In the genomic region with DNA sequence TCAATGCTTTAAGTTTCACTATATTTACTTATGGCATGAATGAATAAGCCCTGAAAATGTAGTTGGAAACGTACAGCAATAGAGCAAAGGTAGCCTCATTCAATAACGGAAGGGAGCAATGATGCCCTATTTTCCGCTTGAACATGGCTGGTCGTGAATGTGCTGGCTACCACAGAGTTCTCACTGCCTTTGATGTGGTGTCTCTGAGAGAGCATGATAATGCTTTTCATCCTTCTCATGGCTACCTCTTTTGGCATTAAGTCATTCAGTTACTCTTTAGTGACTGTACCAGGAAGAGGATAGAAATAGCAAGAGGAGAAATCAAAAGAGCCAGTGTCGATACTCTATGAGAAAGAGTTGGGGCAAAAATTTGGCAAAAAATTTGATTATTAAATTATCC, we compare ENCODE assay signal across 17 cellular contexts.
A peak's percentile ranks its signal among the peaks of the same experiment; 100 is the strongest.
DNase-seq lines count a peak whose midpoint lies in the region; ATAC-seq and TF ChIP-seq lines count a peak whose summit lies in the region.
"Had no signal": no experiment of that assay in that cellular context is flagged by ENCODE, and none has a peak within 500 bp of the region (broad histone marks: within the 10 kb centered on the region; RNA-seq: fewer than 3 reads in every experiment).

No MANE protein-coding gene starts in this region.

- CTCF ChIA-PET in HEK293T (lab: Yijun Ruan, JAX) = no interaction called here

- peaks cover 10% of the 10 kb centered on the region for H3K36me3 Mint-ChIP-seq in CD4-positive, CD25-positive, alpha-beta regulatory T cell
- H3K36me3 Mint-ChIP-seq in effector memory CD8-positive, alpha-beta T cell (ENCODE audit: insufficient read depth) = peaks cover 12% of the 10 kb centered on the region

- peak in 1 of 3 donors; percentile 57 for DNase-seq in CD4-positive, CD25-positive, alpha-beta regulatory T cell
- DNase-seq in activated CD4-positive, alpha-beta T cell treated with anti-CD3 and anti-CD28 coated beads, Interleukin-2, amount 50 U/mL, for 1 hour = peak; percentile 19
- peak in 2 of 3 experiments; percentile 54 to 56 for DNase-seq in effector memory CD8-positive, alpha-beta T cell
- no peak for DNase-seq in HK-2 (ENCODE audit: unreplicated experiment)
- DNase-seq in HEK293T (ENCODE audit: extremely low spot score) = no peak
- DNase-seq: effector CD8-positive, alpha-beta T cell; foreskin melanocyte; H7; NCI-H1048; NCI-H345; OCI-M1; substantia nigra had no signal

- no peaks in the 10 kb centered on the region for H3K9me3 ChIP-seq in CD4-positive, CD25-positive, alpha-beta regulatory T cell (ENCODE audit: control insufficient read depth in 2 of 2, low read length in 2 of 2)

- H3K4me1 Mint-ChIP-seq in CD4-positive, CD25-positive, alpha-beta regulatory T cell = peaks cover 24 to 35% (median 26%) of the 10 kb centered on the region in 4 donors
- peaks cover 26 to 43% of the 10 kb centered on the region in 2 donors for H3K4me1 Mint-ChIP-seq in effector memory CD8-positive, alpha-beta T cell (ENCODE audit: low read depth in 2 of 2)

- H3K4me1 ChIP-seq in CD4-positive, CD25-positive, alpha-beta regulatory T cell (ENCODE audit: control insufficient read depth, insufficient read depth, low read length, poor library complexity, severe bottlenecking) = peaks cover 18% of the 10 kb centered on the region

- peak overlapping the region in 2 of 4 donors; percentile 7 to 16 for H3K4me3 Mint-ChIP-seq in CD4-positive, CD25-positive, alpha-beta regulatory T cell
- peak overlapping the region; percentile 52 to 67 for H3K4me3 Mint-ChIP-seq in effector memory CD8-positive, alpha-beta T cell
- H3K4me3 Mint-ChIP-seq: B cell, brain had no signal

- ATAC-seq in CD4-positive, CD25-positive, alpha-beta regulatory T cell (ENCODE audit: low read depth in 2 of 2) = peak; percentile 40 to 69
- peak; percentile 60 for ATAC-seq in GM18870 (IDR thresholded peaks at IDR 0.05; ENCODE audit: unreplicated experiment)
- peak; percentile 93 for ATAC-seq in effector memory CD8-positive, alpha-beta T cell (replicated peaks)
- no peak for ATAC-seq in GM18502 (IDR thresholded peaks at IDR 0.05; ENCODE audit: poor library complexity, unreplicated experiment)
- ATAC-seq in GM18511 (IDR thresholded peaks at IDR 0.05; ENCODE audit: unreplicated experiment) = no peak

- H3K27me3 Mint-ChIP-seq in CD4-positive, CD25-positive, alpha-beta regulatory T cell = no peaks in the 10 kb centered on the region
- H3K27me3 Mint-ChIP-seq in effector memory CD8-positive, alpha-beta T cell = no peaks in the 10 kb centered on the region
- H3K27me3 Mint-ChIP-seq: B cell, brain had no signal

- POLR2A ChIA-PET in HEK293T (lab: Yijun Ruan, JAX) = no interaction called here

- no peaks in the 10 kb centered on the region for H3K36me3 ChIP-seq in CD4-positive, CD25-positive, alpha-beta regulatory T cell (ENCODE audit: control insufficient read depth, insufficient read depth, low read length)

- H3K27ac Mint-ChIP-seq in CD4-positive, CD25-positive, alpha-beta regulatory T cell = peak overlapping the region; percentile 1 to 67 (median 17)
- H3K27ac Mint-ChIP-seq in effector memory CD8-positive, alpha-beta T cell = peak overlapping the region; percentile 84 to 86
- H3K27ac Mint-ChIP-seq: B cell, brain had no signal

- H3K9me3 Mint-ChIP-seq in CD4-positive, CD25-positive, alpha-beta regulatory T cell = no peaks in the 10 kb centered on the region
- H3K9me3 Mint-ChIP-seq in effector memory CD8-positive, alpha-beta T cell = no peaks in the 10 kb centered on the region
- H3K9me3 Mint-ChIP-seq: brain had no signal

- H3K27ac ChIP-seq in CD4-positive, CD25-positive, alpha-beta regulatory T cell (ENCODE audit: insufficient read depth, low read length, poor library complexity, severe bottlenecking) = no peak overlapping the region

- no peaks in the 10 kb centered on the region for H3K27me3 ChIP-seq in CD4-positive, CD25-positive, alpha-beta regulatory T cell (ENCODE audit: control insufficient read depth, insufficient read depth, low read length)

- H3K4me3 ChIP-seq in CD4-positive, CD25-positive, alpha-beta regulatory T cell (ENCODE audit: low read depth, low read length) = peak overlapping the region; percentile 42

TF ChIP-seq in HEK293T, 16 proteins besides CTCF, POLR2A, EP300 and RAD21:
- TF ChIP-seq NFRKB (IDR thresholded peaks at IDR 0.05) (no peak), FOXM1 (IDR thresholded peaks at IDR 0.05; ENCODE audit: borderline replicate concordance) (no peak), FOXA1 (IDR thresholded peaks at IDR 0.05) (no peak), ARNT (IDR thresholded peaks at IDR 0.05) (no peak), FOXK2 (IDR thresholded peaks at IDR 0.05) (no peak), ELF4 (IDR thresholded peaks at IDR 0.05) (no peak)

Comparison
In these comparisons a context has a peak if more than half of its experiments do, and no peak if none do; other contexts are left out.
1. ATAC-seq: peak in CD4-positive, CD25-positive, alpha-beta regulatory T cell (2 of 2), GM18870 (single experiment) and effector memory CD8-positive, alpha-beta T cell (single experiment); none in GM18502 (single experiment) and GM18511 (single experiment).
2. DNase-seq: peak in activated CD4-positive, alpha-beta T cell treated with anti-CD3 and anti-CD28 coated beads, Interleukin-2, amount 50 U/mL, for 1 hour (single experiment) and effector memory CD8-positive, alpha-beta T cell (2 of 3); none in HK-2 (single experiment) and HEK293T (single experiment).